In genomic region chr20:50248104-50248631, GRCh38 we compare ENCODE assay signal across 1 cellular context.
TF ChIP-seq lines count a peak whose summit lies in the region.

No MANE protein-coding gene starts in this region.

TF ChIP-seq in K562, 482 proteins besides CTCF, POLR2A, EP300 and RAD21 (continued from another document):
- TF ChIP-seq THAP7 (CRISPR knock-in tag; IDR thresholded peaks at IDR 0.05) (no peak), RFX1 (IDR thresholded peaks at IDR 0.05) (no peak), TOE1 (IDR thresholded peaks at IDR 0.05; ENCODE audit: borderline replicate concordance) (peak; percentile 65; the same call in 1 of the 2 replicates), TOE1 (CRISPR knock-in tag; IDR thresholded peaks at IDR 0.05; ENCODE audit: borderline replicate concordance, low read depth) (no peak), SRSF3 (IDR thresholded peaks at IDR 0.05; ENCODE audit: insufficient read depth, low read length) (no peak), BCLAF1 (IDR thresholded peaks at IDR 0.05; ENCODE audit: borderline replicate concordance in 1 of 2, control insufficient read depth in 1 of 2, low read depth in 2 of 2, low read length in 1 of 2) (no peak), ILK (tag; IDR thresholded peaks at IDR 0.05; ENCODE audit: borderline replicate concordance, low read depth) (no peak)
TF ChIP-seq in K562: peak in this region for 33.
